ENCODE assay signal across 1 cellular context in genomic region chr20:324177-325042, GRCh38.
TF ChIP-seq lines count a peak whose summit lies in the region.

No MANE protein-coding gene starts in this region.

TF ChIP-seq in K562, 482 proteins besides CTCF, POLR2A, EP300 and RAD21 (continued from another document and continues in another):
- TF ChIP-seq SFPQ (IDR thresholded peaks at IDR 0.05; ENCODE audit: low read depth, low read length) (no peak), NBN (IDR thresholded peaks at IDR 0.05; ENCODE audit: low read depth) (no peak), ZNF384 (IDR thresholded peaks at IDR 0.05; ENCODE audit: low read depth, low read length) (no peak), FOXK2 (conservative IDR thresholded peaks at IDR 0.05 in 1 of 2, IDR thresholded peaks at IDR 0.05 in 1 of 2; ENCODE audit: low read depth in 2 of 2) (peak in 1 of 2 experiments; percentile 41; a peak in 1 of 4 replicates), ILK (tag; IDR thresholded peaks at IDR 0.05; ENCODE audit: borderline replicate concordance, low read depth) (no peak), HNRNPUL1 (IDR thresholded peaks at IDR 0.05; ENCODE audit: low read length) (no peak), FOXP4 (CRISPR knock-in tag; IDR thresholded peaks at IDR 0.05; ENCODE audit: borderline replicate concordance) (peak; percentile 99), IRF2 (CRISPR knock-in tag; IDR thresholded peaks at IDR 0.05) (peak; percentile 71; the same call in 1 of the 2 replicates), ARID2 (IDR thresholded peaks at IDR 0.05) (no peak), ARID3B (CRISPR knock-in tag; IDR thresholded peaks at IDR 0.05; ENCODE audit: borderline replicate concordance) (no peak), BACH1 (tag; IDR thresholded peaks at IDR 0.05) (no peak), TOE1 (IDR thresholded peaks at IDR 0.05; ENCODE audit: borderline replicate concordance) (no peak), TOE1 (CRISPR knock-in tag; IDR thresholded peaks at IDR 0.05; ENCODE audit: borderline replicate concordance, low read depth) (no peak), RERE (CRISPR knock-in tag; IDR thresholded peaks at IDR 0.05; ENCODE audit: borderline replicate concordance) (no peak), CSDE1 (IDR thresholded peaks at IDR 0.05) (no peak), RREB1 (CRISPR knock-in tag; IDR thresholded peaks at IDR 0.05) (no peak), FOSL1 (tag; conservative IDR thresholded peaks at IDR 0.05) (no peak), ZNF12 (CRISPR knock-in tag; IDR thresholded peaks at IDR 0.05) (no peak), ZNF347 (CRISPR knock-in tag; IDR thresholded peaks at IDR 0.05; ENCODE audit: low read depth) (no peak), ATF7 (IDR thresholded peaks at IDR 0.05) (no peak), OTX1 (CRISPR knock-in tag; IDR thresholded peaks at IDR 0.05) (no peak), TSC22D4 (tag; IDR thresholded peaks at IDR 0.05) (no peak), HNRNPL (IDR thresholded peaks at IDR 0.05; ENCODE audit: low read depth, low read length) (peak; percentile 97), SETDB1 (IDR thresholded peaks at IDR 0.05; ENCODE audit: low read length) (no peak), HOXB6 (CRISPR knock-in tag; IDR thresholded peaks at IDR 0.05; ENCODE audit: borderline replicate concordance) (no peak), ZNF75A (CRISPR knock-in tag; IDR thresholded peaks at IDR 0.05) (no peak), TAF1 (IDR thresholded peaks at IDR 0.05; ENCODE audit: control insufficient read depth, extremely low read depth, insufficient read depth, low read length, severe bottlenecking) (no peak), SMARCA4 (IDR thresholded peaks at IDR 0.05) (no peak), CHD2 (IDR thresholded peaks at IDR 0.05; ENCODE audit: low read depth, low read length) (no peak), CREB5 (CRISPR knock-in tag; IDR thresholded peaks at IDR 0.05) (no peak), CBFA2T3 (IDR thresholded peaks at IDR 0.05) (no peak), PTTG1 (tag; IDR thresholded peaks at IDR 0.05; ENCODE audit: low read depth) (no peak), MYC (IDR thresholded peaks at IDR 0.05; ENCODE audit: low read depth, low read length) (peak; percentile 98), MYC (CRISPR knock-in tag; IDR thresholded peaks at IDR 0.05; ENCODE audit: borderline replicate concordance, low read depth) (no peak), ZNF277 (CRISPR knock-in tag; IDR thresholded peaks at IDR 0.05; ENCODE audit: borderline replicate concordance) (no peak), ZBTB1 (CRISPR knock-in tag; IDR thresholded peaks at IDR 0.05; ENCODE audit: borderline replicate concordance, low read depth) (peak; percentile 62; the same call in 1 of the 2 replicates), RFX7 (CRISPR knock-in tag; IDR thresholded peaks at IDR 0.05) (no peak), NKRF (IDR thresholded peaks at IDR 0.05; ENCODE audit: borderline replicate concordance) (peak; percentile 96), ZNF354B (CRISPR knock-in tag; IDR thresholded peaks at IDR 0.05) (no peak), ZNF23 (CRISPR knock-in tag; IDR thresholded peaks at IDR 0.05) (no peak), GABPB1 (CRISPR knock-in tag; IDR thresholded peaks at IDR 0.05) (peak; percentile 69), MTA1 (IDR thresholded peaks at IDR 0.05; ENCODE audit: borderline replicate concordance) (no peak)
